Comparison of ENCODE assay signal across 24 cellular contexts in genomic region chr5:54981928-54982327, GRCh38. TPM values are rescaled to one million over a fixed set of nuclear protein-coding genes. Genes with fewer than 3 reads are reported as not detected.
A peak's percentile ranks its signal among the peaks of the same experiment; 100 is the strongest.
DNase-seq lines count a peak whose midpoint lies in the region; ATAC-seq, FAIRE-seq and TF ChIP-seq lines count a peak whose summit lies in the region.
"Had no signal": no experiment of that assay in that cellular context is flagged by ENCODE, and none has a peak within 500 bp of the region (broad histone marks: within the 10 kb centered on the region; RNA-seq: fewer than 3 reads in every experiment).

No MANE protein-coding gene starts in this region.

- H3K4me3 ChIP-seq in ACC112 (ENCODE audit: low read depth, low read length) (0 out of 2 replicates have a peak overlapping the region, but pooled peaks have one; percentile 18), IMR-90 (ENCODE audit: insufficient read depth, low read depth, low read length) (no peak overlapping the region), endothelial cell of umbilical vein (replicated peaks in 1 of 3; ENCODE audit: insufficient read depth in 1 of 3, low read depth in 1 of 3, low read length in 3 of 3) (peak overlapping the region; percentile 45 to 99 (median 97)), mesenchymal stem cell (ENCODE audit: insufficient read depth in 1 of 2, low read depth in 1 of 2, low read length in 2 of 2) (peak overlapping the region in 1 of 2 experiments; percentile 72)
- H3K4me3 ChIP-seq: HAP-1, SJCRH30 had no signal

- peaks cover 7% of the 10 kb centered on the region; the same call in 1 of the 2 replicates for H3K9me1 ChIP-seq in IMR-90 (ENCODE audit: insufficient read depth, low read length)
- no peaks in the 10 kb centered on the region for H3K9me1 ChIP-seq in endothelial cell of umbilical vein (replicated peaks; ENCODE audit: control insufficient read depth, extremely low read depth, insufficient read depth, low read length)

- no peak overlapping the region for H3K56ac ChIP-seq in IMR-90 (ENCODE audit: extremely low read depth, insufficient read depth, low read length)

- no peak overlapping the region for H3K9ac ChIP-seq in IMR-90 (ENCODE audit: low read depth, low read length)
- peak overlapping the region; percentile 96 for H3K9ac ChIP-seq in endothelial cell of umbilical vein (replicated peaks; ENCODE audit: extremely low read depth, insufficient read depth, low read length)
- H3K9ac ChIP-seq in mesenchymal stem cell (ENCODE audit: low read length) = peak overlapping the region; percentile 49

- intact Hi-C loops in IMR-90 (cut with micrococcal nuclease) (no loop called here), endothelial cell of umbilical vein (cut with micrococcal nuclease) (loop anchor here (10.0 kb wide), 1 partner anchor 457 kb away; no protein-coding TSS in a partner anchor)

- POLR2A ChIA-PET in IMR-90 (lab: Charles Lee; ENCODE audit: unreplicated experiment) (no interaction called here), endothelial cell of umbilical vein (lab: Charles Lee) (interaction anchor here (1.1 to 1.5 kb wide), 3 partner anchors 38 to 178 kb away, joined by 3 to 6 read pairs (median 4); partner anchors contain the start of gene GPX8)

- H2BK20ac ChIP-seq in IMR-90 (ENCODE audit: low read depth, low read length) = no peak overlapping the region

- H4K8ac ChIP-seq in IMR-90 (ENCODE audit: low read depth in 2 of 2, low read length in 2 of 2) (no peak overlapping the region), mesenchymal stem cell (ENCODE audit: low read length) (peak overlapping the region; percentile 37)

- H2AK5ac ChIP-seq in IMR-90 (ENCODE audit: low read depth, low read length) (no peak overlapping the region; the same call in 1 of the 2 replicates), mesenchymal stem cell (ENCODE audit: low read length, severe bottlenecking) (no peak overlapping the region)

- no peak for FAIRE-seq in endothelial cell of umbilical vein (lab: Jason Lieb, UNC)
- FAIRE-seq: D721Med, GM19239, HTR-8/SVneo, RCC 7860 had no signal

- H3K23ac ChIP-seq in IMR-90 (ENCODE audit: low read depth, low read length) = no peak overlapping the region
- H3K23ac ChIP-seq in mesenchymal stem cell (ENCODE audit: low read length in 2 of 2) = no peak overlapping the region

- H3K4me1 ChIP-seq in ACC112 (ENCODE audit: control insufficient read depth, insufficient read depth, low read length, unreplicated experiment) (peaks cover 28% of the 10 kb centered on the region), IMR-90 (ENCODE audit: control insufficient read depth, insufficient read depth, low read length) (peaks cover 11% of the 10 kb centered on the region), endothelial cell of umbilical vein (ENCODE audit: control insufficient read depth, extremely low read depth, insufficient read depth, low read length) (peaks cover 52% of the 10 kb centered on the region), mesenchymal stem cell (ENCODE audit: control insufficient read depth, insufficient read depth, low read depth, low read length) (peaks cover 3% of the 10 kb centered on the region)
- H3K4me1 ChIP-seq: BE2C, HAP-1, SJCRH30 had no signal

- H4K5ac ChIP-seq in IMR-90 (ENCODE audit: low read depth, low read length) = no peak overlapping the region

- H3K9me3 ChIP-seq in IMR-90 (ENCODE audit: control insufficient read depth, insufficient read depth, low read length) (no peaks in the 10 kb centered on the region), endothelial cell of umbilical vein (replicated peaks; ENCODE audit: control insufficient read depth, insufficient read depth, low read length) (no peaks in the 10 kb centered on the region), mesenchymal stem cell (ENCODE audit: control insufficient read depth, low read length) (no peaks in the 10 kb centered on the region)
- H3K9me3 ChIP-seq: BE2C, HAP-1, SJCRH30 had no signal

- H2BK12ac ChIP-seq in mesenchymal stem cell (ENCODE audit: low read length in 2 of 2) = no peak overlapping the region

- H2BK120ac ChIP-seq in IMR-90 (ENCODE audit: low read depth, low read length) = no peak overlapping the region
- no peak overlapping the region for H2BK120ac ChIP-seq in mesenchymal stem cell (ENCODE audit: low read depth, low read length)

- peak overlapping the region; percentile 38; the same call in 1 of the 2 replicates for H3K4me2 ChIP-seq in IMR-90 (ENCODE audit: low read depth, low read length)
- peak overlapping the region; percentile 99 for H3K4me2 ChIP-seq in endothelial cell of umbilical vein (ENCODE audit: insufficient read depth, low read length)
- no peak overlapping the region for H3K4me2 ChIP-seq in mesenchymal stem cell (ENCODE audit: low read length, poor library complexity, severe bottlenecking)

- no peak overlapping the region for H4K91ac ChIP-seq in IMR-90 (ENCODE audit: insufficient read depth, low read depth, low read length)
- no peak overlapping the region for H4K91ac ChIP-seq in mesenchymal stem cell (ENCODE audit: low read length)

- no TSS peak for BruUV-seq in IMR-90 (replicated peaks; lab: Mats Ljungman, UMichigan)
- BruUV-seq in endothelial cell of umbilical vein (replicated peaks; lab: Mats Ljungman, UMichigan) = no TSS peak

- no peak for TF ChIP-seq CTCF in IMR-90 (conservative IDR thresholded peaks at IDR 0.05; ENCODE audit: low read depth, low read length)
- TF ChIP-seq CTCF in endothelial cell of umbilical vein (IDR thresholded peaks at IDR 0.05; ENCODE audit: extremely low read depth in 1 of 2, insufficient read depth in 1 of 2, low read depth in 1 of 2, low read length in 2 of 2) = no peak

- CTCF ChIA-PET in IMR-90 (lab: Yijun Ruan, JAX) (interaction anchor here (0.8 kb wide), 1 partner anchor 12 kb away, joined by 3 read pairs; no protein-coding TSS in a partner anchor), endothelial cell of umbilical vein (lab: Charles Lee) (interaction anchor here (0.9 to 8.5 kb wide), 6 partner anchors 10 to 177 kb away, joined by 3 to 115 read pairs (median 38); partner anchors contain the start of gene GPX8)

- H3K79me2 ChIP-seq in ACC112 (ENCODE audit: control insufficient read depth, insufficient read depth, low read length, unreplicated experiment) = no peaks in the 10 kb centered on the region
- H3K79me2 ChIP-seq in endothelial cell of umbilical vein (ENCODE audit: control insufficient read depth, insufficient read depth, low read length) = peaks cover 67% of the 10 kb centered on the region

- DNase-seq in IMR-90 (no peak), endothelial cell of umbilical vein (ENCODE audit: low read depth, low spot score) (peak; percentile 34), mesenchymal stem cell (no peak), NCI-H1092 treated with DMSO at 0.1 percent for 48 hours (lab: John Stamatoyannopoulos, UW) (no peak), NCI-H187 treated with DMSO at 0.1 percent for 48 hours (lab: John Stamatoyannopoulos, UW) (no peak)
- DNase-seq: BE2C, DMS53, GF-D8, NCI-H1105 treated with DMSO at 0.1 percent for 48 hours, NCI-H2081, NCI-H2171, NCI-H345, NCI-H524, NCI-H82, SJCRH30 had no signal

- in situ Hi-C loops in IMR-90 (cut with MboI; ENCODE audit: low sequenced_read_pairs) = no loop called here

- H2BK15ac ChIP-seq in IMR-90 (ENCODE audit: low read depth, low read length) (no peak overlapping the region), mesenchymal stem cell (ENCODE audit: low read depth, poor library complexity, severe bottlenecking) (no peak overlapping the region)

- H3K36me3 ChIP-seq in ACC112 (ENCODE audit: insufficient read depth, low read length) (no peaks in the 10 kb centered on the region), IMR-90 (ENCODE audit: control insufficient read depth, insufficient read depth, low read length) (no peaks in the 10 kb centered on the region), endothelial cell of umbilical vein (ENCODE audit: control insufficient read depth in 2 of 2, extremely low read depth in 1 of 2, insufficient read depth in 2 of 2, low read length in 2 of 2) (peaks cover 5 to 35% of the 10 kb centered on the region in 2 experiments), mesenchymal stem cell (ENCODE audit: control insufficient read depth in 1 of 2, insufficient read depth in 2 of 2, low read depth in 1 of 2, low read length in 2 of 2) (no peaks in the 10 kb centered on the region)
- H3K36me3 ChIP-seq: BE2C, HAP-1, SJCRH30 had no signal

- no peak overlapping the region for H3K27ac ChIP-seq in ACC112 (ENCODE audit: low read depth, low read length)
- H3K27ac ChIP-seq in IMR-90 (ENCODE audit: insufficient read depth, low read length) = no peak overlapping the region
- H3K27ac ChIP-seq in endothelial cell of umbilical vein (ENCODE audit: insufficient read depth, low read depth, low read length) = peak overlapping the region; percentile 99
- no peak overlapping the region for H3K27ac ChIP-seq in mesenchymal stem cell (ENCODE audit: low read length, poor library complexity, severe bottlenecking)
- H3K27ac ChIP-seq: SJCRH30 had no signal

- H3K79me1 ChIP-seq in IMR-90 (ENCODE audit: low read depth in 1 of 2, low read length in 2 of 2) (no peaks in the 10 kb centered on the region), mesenchymal stem cell (replicated peaks; ENCODE audit: low read length, poor library complexity, severe bottlenecking) (no peaks in the 10 kb centered on the region)

- H3K18ac ChIP-seq in IMR-90 (ENCODE audit: low read depth, low read length) (no peak overlapping the region), mesenchymal stem cell (ENCODE audit: low read depth in 1 of 2, low read length in 2 of 2) (peak overlapping the region in 1 of 2 experiments; percentile 21)

- H4K20me1 ChIP-seq in IMR-90 (ENCODE audit: insufficient read depth, low read length) (no peaks in the 10 kb centered on the region), endothelial cell of umbilical vein (replicated peaks; ENCODE audit: control insufficient read depth, extremely low read depth, insufficient read depth, low read length) (peaks cover 10% of the 10 kb centered on the region)

- H3K4ac ChIP-seq in IMR-90 (ENCODE audit: low read depth, low read length) (no peak overlapping the region), mesenchymal stem cell (ENCODE audit: low read depth in 1 of 2, low read length in 2 of 2) (no peak overlapping the region)

- no peak overlapping the region for H2BK5ac ChIP-seq in IMR-90 (ENCODE audit: low read depth, low read length, poor library complexity, severe bottlenecking)
- no peak overlapping the region for H2BK5ac ChIP-seq in mesenchymal stem cell (ENCODE audit: low read depth, low read length, poor library complexity, severe bottlenecking)

- dilution Hi-C loops in IMR-90 (cut with HindIII; ENCODE audit: low sequenced_read_pairs, unreplicated experiment) = no loop called here
- dilution Hi-C loops in endothelial cell of umbilical vein (cut with MboI; ENCODE audit: extremely low pct_ligation_motif_present, low sequenced_read_pairs) = loop anchor here (25.0 kb wide), 1 partner anchor 155 kb away; no protein-coding TSS in a partner anchor

- TF ChIP-seq POLR2A in IMR-90 (IDR thresholded peaks at IDR 0.05; ENCODE audit: low read depth, low read length) (no peak), endothelial cell of umbilical vein (IDR thresholded peaks at IDR 0.05; ENCODE audit: low read depth, low read length) (no peak)

- TF ChIP-seq RAD21 in IMR-90 (IDR thresholded peaks at IDR 0.05; ENCODE audit: low read length) = no peak

- no CpG with 5 or more reads among the region's 7 CpGs for WGBS in IMR-90 (ENCODE audit: extremely low coverage in 2 of 2, insufficient read length in 1 of 2), 2 experiments
- 50% methylated on average over 2 of the region's 7 CpGs for WGBS in mesenchymal stem cell

- H3K27me3 ChIP-seq in ACC112 (ENCODE audit: insufficient read depth, low read length) (no peaks in the 10 kb centered on the region), IMR-90 (ENCODE audit: control insufficient read depth, insufficient read depth, low read length) (peaks cover 2% of the 10 kb centered on the region; the same call in 1 of the 2 replicates), endothelial cell of umbilical vein (ENCODE audit: control insufficient read depth in 2 of 2, insufficient read depth in 2 of 2, low read length in 2 of 2) (no peaks in the 10 kb centered on the region), mesenchymal stem cell (ENCODE audit: control insufficient read depth in 1 of 2, insufficient read depth in 1 of 2, low read length in 2 of 2) (peaks cover 0 to 31% of the 10 kb centered on the region in 2 experiments)
- H3K27me3 ChIP-seq: SJCRH30 had no signal

- ATAC-seq in IMR-90 (ENCODE audit: low read depth) (no peak), GM21526 (IDR thresholded peaks at IDR 0.05; ENCODE audit: low FRiP score, unreplicated experiment) (no peak)

- H3K14ac ChIP-seq in IMR-90 (replicated peaks; ENCODE audit: low read depth, low read length) (no peak overlapping the region), mesenchymal stem cell (ENCODE audit: low read length in 2 of 2) (no peak overlapping the region)

- H2AK9ac ChIP-seq in IMR-90 (replicated peaks; ENCODE audit: low read depth, low read length, poor library complexity) = no peak overlapping the region

- H2AFZ ChIP-seq in ACC112 (ENCODE audit: low read length, unreplicated experiment) (peak overlapping the region; percentile 7), IMR-90 (replicated peaks; ENCODE audit: low read length, poor library complexity) (peak overlapping the region; percentile 66), endothelial cell of umbilical vein (ENCODE audit: low read depth, low read length) (no peak overlapping the region), mesenchymal stem cell (ENCODE audit: low read depth, low read length) (no peak overlapping the region)

RNA-seq across cellular contexts. Expression of gene ESM1, which starts 3.5 kb away (rescaled TPM):
- 8.9 and 10.2 TPM in 2 replicates for total RNA-seq in IMR-90 (2012; rRNA removed)
- 5.6 and 7.1 TPM in 2 replicates for polyA plus RNA-seq in IMR-90 (2012; rRNA removed)
- polyA plus RNA-seq in IMR-90 (2012; cell fraction: cytosol; rRNA removed) = 2.3 and 4.2 TPM in 2 replicates
- polyA plus RNA-seq in IMR-90 (2012; cell fraction: nucleus; rRNA removed; ENCODE audit: low replicate concordance) = 0.29 and 1.0 TPM in 2 replicates
- total RNA-seq in endothelial cell of umbilical vein = 577 and 781 TPM in 2 replicates
- polyA plus RNA-seq in endothelial cell of umbilical vein = 214 and 221 TPM in 2 replicates
- polyA plus RNA-seq in endothelial cell of umbilical vein (2011; cell fraction: cytosol; rRNA removed) = 246 and 299 TPM in 2 replicates
- 294 and 310 TPM in 2 replicates for polyA plus RNA-seq in endothelial cell of umbilical vein (2011; cell fraction: nucleus; rRNA removed)
- 424 and 469 TPM in 2 replicates for polyA plus RNA-seq in endothelial cell of umbilical vein (2012)
- 215 and 222 TPM in 2 replicates for polyA minus RNA-seq in endothelial cell of umbilical vein
- polyA minus RNA-seq in endothelial cell of umbilical vein (2011; cell fraction: cytosol; rRNA and poly(A)+ RNA removed) = not detected
- 225 and 290 TPM in 2 replicates for polyA minus RNA-seq in endothelial cell of umbilical vein (2011; cell fraction: nucleus; rRNA and poly(A)+ RNA removed)
- 0.11 TPM for polyA plus RNA-seq in mesenchymal stem cell (2013, experiment 1 of 2)
- 0.08 TPM for polyA plus RNA-seq in mesenchymal stem cell (2013, experiment 2 of 2)
- total RNA-seq: OCI-LY7, SJCRH30 had no signal

RNA-seq across cellular contexts. Expression of gene GZMK, which starts 42.1 kb away (rescaled TPM):
- not detected in 2 replicates for total RNA-seq in IMR-90 (2012; rRNA removed)
- polyA plus RNA-seq in IMR-90 (2012; rRNA removed) = not detected in 2 replicates
- polyA plus RNA-seq in IMR-90 (2012; cell fraction: cytosol; rRNA removed) = not detected in 2 replicates
- polyA plus RNA-seq in IMR-90 (2012; cell fraction: nucleus; rRNA removed; ENCODE audit: low replicate concordance) = not detected in 2 replicates
- not detected in 2 replicates for total RNA-seq in endothelial cell of umbilical vein
- not detected in 2 replicates for polyA plus RNA-seq in endothelial cell of umbilical vein
- not detected in 2 replicates for polyA plus RNA-seq in endothelial cell of umbilical vein (2011; cell fraction: cytosol; rRNA removed)
- not detected in 2 replicates for polyA plus RNA-seq in endothelial cell of umbilical vein (2011; cell fraction: nucleus; rRNA removed)
- not detected in 2 replicates for polyA plus RNA-seq in endothelial cell of umbilical vein (2012)
- polyA minus RNA-seq in endothelial cell of umbilical vein = not detected in 2 replicates
- polyA minus RNA-seq in endothelial cell of umbilical vein (2011; cell fraction: cytosol; rRNA and poly(A)+ RNA removed) = not detected
- polyA minus RNA-seq in endothelial cell of umbilical vein (2011; cell fraction: nucleus; rRNA and poly(A)+ RNA removed) = not detected in 2 replicates
- 0.07 TPM for polyA plus RNA-seq in mesenchymal stem cell (2013, experiment 1 of 2)
- polyA plus RNA-seq in mesenchymal stem cell (2013, experiment 2 of 2) = 0.04 TPM
- total RNA-seq: A172, OCI-LY7, SJCRH30 had no signal

Comparison
In these comparisons a context has a peak if more than half of its experiments do, and no peak if none do; other contexts are left out.
1. H2AFZ ChIP-seq: peak in ACC112 (single experiment) and IMR-90 (single experiment); none in endothelial cell of umbilical vein (single experiment) and mesenchymal stem cell (single experiment).
2. RNA of gene ESM1, which starts 3.5 kb away (total RNA-seq): 577 to 781 TPM in endothelial cell of umbilical vein; 8.9 to 10.2 TPM in IMR-90; every median in the first group is over 10 times any median in the second.